ENCODE assay signal across 21 cellular contexts in the genomic region with DNA sequence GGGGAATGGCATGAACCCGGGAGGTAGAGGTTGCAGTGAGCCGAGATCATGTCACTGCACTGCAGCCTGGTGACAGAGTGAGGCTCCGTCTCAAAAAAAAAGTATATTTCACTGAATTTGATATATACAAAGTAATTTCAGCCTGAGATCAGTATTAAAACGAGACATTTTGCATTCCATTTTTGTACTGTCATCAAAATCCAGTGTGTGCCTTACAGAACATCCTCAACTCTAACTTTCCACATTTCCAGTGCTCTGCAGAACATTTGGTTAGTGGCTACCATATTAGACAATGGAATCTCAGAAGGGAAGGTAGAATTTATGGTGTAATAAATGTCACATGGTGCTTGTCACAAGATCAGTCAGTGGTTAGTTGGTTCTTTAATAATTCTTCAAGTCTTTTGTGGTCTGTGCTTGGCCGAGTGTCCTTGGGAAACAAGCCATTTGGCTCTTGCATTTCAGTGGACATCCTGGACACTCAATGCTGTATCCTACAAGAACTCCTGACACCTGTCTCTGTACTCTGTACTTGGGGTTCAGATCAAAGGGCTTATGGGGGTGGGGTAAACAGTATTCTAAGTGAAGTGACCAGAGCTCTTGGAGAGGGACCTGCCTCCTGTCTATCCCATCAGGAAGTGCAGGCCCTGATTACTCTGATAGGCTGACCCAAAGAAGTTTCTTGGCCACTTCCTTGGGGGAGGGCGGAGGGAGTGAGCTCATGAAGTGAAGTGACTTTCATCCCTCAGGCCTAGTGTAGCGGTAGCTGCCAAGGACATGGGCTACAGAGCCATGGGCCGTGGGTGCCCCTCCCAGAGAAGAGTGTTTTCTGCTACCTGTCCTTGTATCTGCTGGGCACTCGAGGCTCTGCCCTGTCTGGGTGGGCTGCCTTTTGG.
DNase-seq lines count a peak whose midpoint lies in the region; ATAC-seq, FAIRE-seq and TF ChIP-seq lines count a peak whose summit lies in the region.
"Had no signal": no experiment of that assay in that cellular context is flagged by ENCODE, and none has a peak within 500 bp of the region (broad histone marks: within the 10 kb centered on the region; RNA-seq: fewer than 3 reads in every experiment).

No MANE protein-coding gene starts in this region.

- peaks cover 27% of the 10 kb centered on the region for H3K4me1 ChIP-seq in Loucy (ENCODE audit: insufficient read depth, low read length, poor library complexity, severe bottlenecking)

- no peaks in the 10 kb centered on the region for H3K36me3 ChIP-seq in Loucy (ENCODE audit: insufficient read depth, low read length)
- H3K36me3 ChIP-seq: heart left ventricle, ovary had no signal

- H3K4me3 ChIP-seq in AG10803 (ENCODE audit: low read length), result no peak overlapping the region
- H3K4me3 ChIP-seq in Loucy (ENCODE audit: low read length, poor library complexity, severe bottlenecking), result no peak overlapping the region
- H3K4me3 ChIP-seq in choroid plexus epithelial cell (ENCODE audit: low read depth, low read length), result no peak overlapping the region
- H3K4me3 ChIP-seq: heart left ventricle, ovary, SK-N-MC had no signal

- H3K36me3 Mint-ChIP-seq in nephron progenitor cell (ENCODE audit: low read depth), result peaks cover 32% of the 10 kb centered on the region
- H3K36me3 Mint-ChIP-seq: activated naive CD8-positive, alpha-beta T cell treated with anti-CD3 and anti-CD28 coated beads, Interleukin-2, amount 10 ng/mL, durations not matched to agents 7 days and 5 days had no signal

- H3K9me3 ChIP-seq in Loucy (ENCODE audit: insufficient read depth, low read depth, low read length), result no peaks in the 10 kb centered on the region
- H3K9me3 ChIP-seq: heart left ventricle, ovary had no signal

- peaks cover 11% of the 10 kb centered on the region for H3K9me3 Mint-ChIP-seq in nephron progenitor cell
- H3K9me3 Mint-ChIP-seq: activated naive CD8-positive, alpha-beta T cell treated with anti-CD3 and anti-CD28 coated beads, Interleukin-2, amount 10 ng/mL, durations not matched to agents 7 days and 5 days; activated T-cell treated with anti-CD3 and anti-CD28 coated beads, Interleukin-2, amount 50 U/mL, for 4 hours; central memory CD8-positive, alpha-beta T cell had no signal

- peak overlapping the region; percentile 99 for H3K4me3 Mint-ChIP-seq in nephron progenitor cell
- H3K4me3 Mint-ChIP-seq: activated naive CD8-positive, alpha-beta T cell treated with anti-CD3 and anti-CD28 coated beads, Interleukin-2, amount 10 ng/mL, durations not matched to agents 7 days and 5 days; activated T-cell treated with anti-CD3 and anti-CD28 coated beads, Interleukin-2, amount 50 U/mL, for 4 hours; central memory CD8-positive, alpha-beta T cell had no signal

- DNase-seq in AG10803 (ENCODE audit: low read depth) (peak; percentile 63), choroid plexus epithelial cell (ENCODE audit: low read depth) (peak; percentile 17), nephron progenitor cell (no peak), ecto neural progenitor cell (ENCODE audit: low spot score) (no peak), middle frontal gyrus (ENCODE audit: extremely low spot score, low spot score) (no peak), GM19239 (ENCODE audit: insufficient read length, low spot score) (no peak)
- DNase-seq: activated naive CD8-positive, alpha-beta T cell treated with anti-CD3 and anti-CD28 coated beads, Interleukin-2, amount 10 ng/mL, durations not matched to agents 7 days and 5 days; activated T-cell treated with anti-CD3 and anti-CD28 coated beads, Interleukin-2, amount 50 U/mL, for 4 hours; heart left ventricle; kidney; midbrain; NCI-H1930; NCI-H526; ovary; stimulated activated CD4-positive, alpha-beta T cell treated with anti-CD3 and anti-CD28 coated beads, Interleukin-12 subunit alpha, Interleukin-12 subunit beta, amount 100 ng/mL, for 4 hours; stimulated activated naive CD8-positive, alpha-beta T cell treated with anti-CD3 and anti-CD28 coated beads, Interleukin-15, Interleukin-2, amounts not matched to agents 100 U/mL and 50 U/mL, for 24 hours had no signal

- peaks cover 20% of the 10 kb centered on the region for H3K27me3 ChIP-seq in Loucy (ENCODE audit: insufficient read depth, low read length, poor library complexity, severe bottlenecking)
- H3K27me3 ChIP-seq: ovary had no signal

- no peaks in the 10 kb centered on the region for H3K9me2 ChIP-seq in Loucy (replicated peaks; ENCODE audit: low read depth, low read length)

- no peak for ATAC-seq in GM19328 (IDR thresholded peaks at IDR 0.05; ENCODE audit: unreplicated experiment)
- ATAC-seq: activated T-cell treated with anti-CD3 and anti-CD28 coated beads, Interleukin-2, amount 50 U/mL, for 4 hours; heart left ventricle; stimulated activated naive CD8-positive, alpha-beta T cell treated with anti-CD3 and anti-CD28 coated beads, Interleukin-15, Interleukin-2, amounts not matched to agents 100 U/mL and 50 U/mL, for 24 hours had no signal

- no peaks in the 10 kb centered on the region for H3K27me3 Mint-ChIP-seq in nephron progenitor cell (ENCODE audit: low read depth, poor library complexity)

- FAIRE-seq in GM19239 (lab: Jason Lieb, UNC), result no peak
- FAIRE-seq: kidney, TTC549 had no signal

- H4K20me1 ChIP-seq in Loucy (ENCODE audit: insufficient read depth, low read length, poor library complexity, severe bottlenecking), result peaks cover 10% of the 10 kb centered on the region

- H3K79me2 ChIP-seq in Loucy (ENCODE audit: insufficient read depth, low read length), result peaks cover 52% of the 10 kb centered on the region

- no peaks in the 10 kb centered on the region for H3F3A ChIP-seq in Loucy (ENCODE audit: low read depth)

- H2AFZ ChIP-seq in Loucy (ENCODE audit: low read length), result no peak overlapping the region

- no peak overlapping the region for H3K27ac Mint-ChIP-seq in nephron progenitor cell
- H3K27ac Mint-ChIP-seq: activated naive CD8-positive, alpha-beta T cell treated with anti-CD3 and anti-CD28 coated beads, Interleukin-2, amount 10 ng/mL, durations not matched to agents 7 days and 5 days had no signal

- TF ChIP-seq CTCF in AG10803 (conservative IDR thresholded peaks at IDR 0.05; ENCODE audit: low read length), result no peak
- no peak for TF ChIP-seq CTCF in Loucy (conservative IDR thresholded peaks at IDR 0.05; ENCODE audit: low read length)
- TF ChIP-seq CTCF in choroid plexus epithelial cell (conservative IDR thresholded peaks at IDR 0.05; ENCODE audit: low read depth, low read length), result no peak
- TF ChIP-seq CTCF in nephron progenitor cell (IDR thresholded peaks at IDR 0.05), result no peak

- peak overlapping the region; percentile 30 for H3K4me2 ChIP-seq in Loucy (ENCODE audit: low read depth, low read length, poor library complexity, severe bottlenecking)

- peaks cover 59% of the 10 kb centered on the region for H3K4me1 Mint-ChIP-seq in nephron progenitor cell

- H3K9ac ChIP-seq in Loucy (ENCODE audit: low read depth, low read length, poor library complexity, severe bottlenecking), result no peak overlapping the region

Comparison
In these comparisons a context has a peak if more than half of its experiments do, and no peak if none do; other contexts are left out.
1. DNase-seq: peak in AG10803 (single experiment) and choroid plexus epithelial cell (single experiment); none in nephron progenitor cell (single experiment), ecto neural progenitor cell (single experiment), middle frontal gyrus (single experiment) and GM19239 (single experiment).